28 cellular contexts compared by ENCODE assay signal in genomic region chr9:100125236-100125635, GRCh38.
"Had no signal": no experiment of that assay in that cellular context is flagged by ENCODE, and none has a peak within 500 bp of the region (broad histone marks: within the 10 kb centered on the region; RNA-seq: fewer than 3 reads in every experiment).

No MANE protein-coding gene starts in this region.

- H3K4me1 ChIP-seq: ascending aorta, breast epithelium had no signal

- FAIRE-seq: frontal cortex had no signal

- DNase-seq: activated CD4-positive, alpha-beta memory T cell treated with anti-CD3 and anti-CD28 coated beads for 36 hours; activated CD4-positive, alpha-beta T cell treated with anti-CD3 and anti-CD28 coated beads for 36 hours; activated CD4-positive, alpha-beta T cell treated with anti-CD3 and anti-CD28 coated beads, Interleukin-2, amount 10 ng/mL, durations not matched to agents 24 days and 14 days; activated CD4-positive, CD25-positive, alpha-beta regulatory T cell; activated CD4-positive, CD25-positive, alpha-beta regulatory T cell treated with anti-CD3 and anti-CD28 coated beads, Interleukin-2, amount 50 U/mL, for 72 hours; activated CD8-positive, alpha-beta memory T cell treated with anti-CD3 and anti-CD28 coated beads, Interleukin-2, amount 50 U/mL, for 48 hours; activated gamma-delta T cell; activated naive CD4-positive, alpha-beta T cell; activated naive CD4-positive, alpha-beta T cell treated with anti-CD3 and anti-CD28 coated beads, Interleukin-2, amount 10 ng/mL, durations not matched to agents 7 days and 5 days; activated naive CD8-positive, alpha-beta T cell treated with anti-CD3 and anti-CD28 coated beads, Interleukin-2, amount 10 ng/mL, durations not matched to agents 7 days and 5 days; activated T-cell treated with anti-CD3 and anti-CD28 coated beads for 4 hours; activated T-cell treated with anti-CD3 and anti-CD28 coated beads, Interleukin-2, amount 50 U/mL, for 24 hours; activated T-cell treated with anti-CD3 and anti-CD28 coated beads, Interleukin-2, amount 50 U/mL, for 72 hours; dorsolateral prefrontal cortex; effector memory CD4-positive, alpha-beta T cell; endodermal cell; heart left ventricle; T-helper 1 cell; T-helper 2 cell had no signal

- H3K4me1 Mint-ChIP-seq: activated naive CD4-positive, alpha-beta T cell treated with anti-CD3 and anti-CD28 coated beads, Interleukin-2, amount 10 ng/mL, durations not matched to agents 7 days and 5 days; activated naive CD8-positive, alpha-beta T cell treated with anti-CD3 and anti-CD28 coated beads, Interleukin-2, amount 10 ng/mL, durations not matched to agents 7 days and 5 days; endodermal cell had no signal

- H3K27ac ChIP-seq: ascending aorta, breast epithelium, cardiac muscle cell, coronary artery, dorsolateral prefrontal cortex, heart left ventricle had no signal

- H3K9me3 ChIP-seq: ascending aorta, breast epithelium, heart left ventricle had no signal

- ATAC-seq: activated CD4-positive, alpha-beta T cell treated with anti-CD3 and anti-CD28 coated beads for 36 hours; activated naive CD4-positive, alpha-beta T cell treated with anti-CD3 and anti-CD28 coated beads, Interleukin-2, amount 50 U/mL, for 72 hours; activated T-cell treated with anti-CD3 and anti-CD28 coated beads, Interleukin-2, amount 50 U/mL, for 72 hours; heart left ventricle had no signal

- H3K4me3 ChIP-seq: ascending aorta, breast epithelium, cardiac muscle cell, coronary artery, dorsolateral prefrontal cortex, heart left ventricle had no signal

- H3K27ac Mint-ChIP-seq: activated CD4-positive, alpha-beta memory T cell treated with anti-CD3 and anti-CD28 coated beads for 36 hours; activated CD4-positive, alpha-beta T cell treated with anti-CD3 and anti-CD28 coated beads for 36 hours; activated CD4-positive, alpha-beta T cell treated with anti-CD3 and anti-CD28 coated beads, Interleukin-2, amount 10 ng/mL, durations not matched to agents 24 days and 14 days; activated naive CD4-positive, alpha-beta T cell treated with anti-CD3 and anti-CD28 coated beads, Interleukin-2, amount 10 ng/mL, durations not matched to agents 7 days and 5 days; activated naive CD4-positive, alpha-beta T cell treated with anti-CD3 and anti-CD28 coated beads, Interleukin-2, amount 50 U/mL, for 72 hours; activated naive CD8-positive, alpha-beta T cell treated with anti-CD3 and anti-CD28 coated beads, Interleukin-2, amount 10 ng/mL, durations not matched to agents 7 days and 5 days; activated T-cell treated with anti-CD3 and anti-CD28 coated beads, Interleukin-2, amount 50 U/mL, for 24 hours; activated T-cell treated with anti-CD3 and anti-CD28 coated beads, Interleukin-2, amount 50 U/mL, for 72 hours; brain; dendritic cell treated with granulocyte-macrophage colony-stimulating factor and Interleukin-4, amounts not matched to agents 40 ng/mL and 50 ng/mL, for 4 days; endodermal cell had no signal

- H3K36me3 ChIP-seq: breast epithelium had no signal

- H3K27me3 ChIP-seq: ascending aorta, breast epithelium, cardiac muscle cell, dorsolateral prefrontal cortex, heart left ventricle had no signal

- H3K27me3 Mint-ChIP-seq: activated CD4-positive, alpha-beta memory T cell treated with anti-CD3 and anti-CD28 coated beads for 36 hours; activated CD4-positive, alpha-beta T cell treated with anti-CD3 and anti-CD28 coated beads for 36 hours; activated CD4-positive, alpha-beta T cell treated with anti-CD3 and anti-CD28 coated beads, Interleukin-2, amount 10 ng/mL, durations not matched to agents 24 days and 14 days; activated naive CD4-positive, alpha-beta T cell treated with anti-CD3 and anti-CD28 coated beads, Interleukin-2, amount 10 ng/mL, durations not matched to agents 7 days and 5 days; activated naive CD8-positive, alpha-beta T cell treated with anti-CD3 and anti-CD28 coated beads, Interleukin-2, amount 10 ng/mL, durations not matched to agents 7 days and 5 days; activated T-cell treated with anti-CD3 and anti-CD28 coated beads, Interleukin-2, amount 50 U/mL, for 24 hours; brain; central memory CD8-positive, alpha-beta T cell; dendritic cell treated with granulocyte-macrophage colony-stimulating factor and Interleukin-4, amounts not matched to agents 40 ng/mL and 50 ng/mL, for 4 days had no signal

- H3K9me3 Mint-ChIP-seq: activated CD4-positive, alpha-beta memory T cell treated with anti-CD3 and anti-CD28 coated beads for 36 hours; activated CD4-positive, alpha-beta T cell treated with anti-CD3 and anti-CD28 coated beads, Interleukin-2, amount 10 ng/mL, durations not matched to agents 24 days and 14 days; activated naive CD4-positive, alpha-beta T cell treated with anti-CD3 and anti-CD28 coated beads, Interleukin-2, amount 10 ng/mL, durations not matched to agents 7 days and 5 days; activated naive CD4-positive, alpha-beta T cell treated with anti-CD3 and anti-CD28 coated beads, Interleukin-2, amount 50 U/mL, for 72 hours; activated naive CD8-positive, alpha-beta T cell treated with anti-CD3 and anti-CD28 coated beads, Interleukin-2, amount 10 ng/mL, durations not matched to agents 7 days and 5 days; activated T-cell treated with anti-CD3 and anti-CD28 coated beads, Interleukin-2, amount 50 U/mL, for 24 hours; activated T-cell treated with anti-CD3 and anti-CD28 coated beads, Interleukin-2, amount 50 U/mL, for 72 hours; central memory CD8-positive, alpha-beta T cell; dendritic cell treated with granulocyte-macrophage colony-stimulating factor and Interleukin-4, amounts not matched to agents 40 ng/mL and 50 ng/mL, for 4 days; endodermal cell had no signal

- H3K4me3 Mint-ChIP-seq: activated CD4-positive, alpha-beta memory T cell treated with anti-CD3 and anti-CD28 coated beads for 36 hours; activated CD4-positive, alpha-beta T cell treated with anti-CD3 and anti-CD28 coated beads for 36 hours; activated CD4-positive, alpha-beta T cell treated with anti-CD3 and anti-CD28 coated beads, Interleukin-2, amount 10 ng/mL, durations not matched to agents 24 days and 14 days; activated naive CD4-positive, alpha-beta T cell treated with anti-CD3 and anti-CD28 coated beads, Interleukin-2, amount 10 ng/mL, durations not matched to agents 7 days and 5 days; activated naive CD8-positive, alpha-beta T cell treated with anti-CD3 and anti-CD28 coated beads, Interleukin-2, amount 10 ng/mL, durations not matched to agents 7 days and 5 days; activated T-cell treated with anti-CD3 and anti-CD28 coated beads, Interleukin-2, amount 50 U/mL, for 24 hours; activated T-cell treated with anti-CD3 and anti-CD28 coated beads, Interleukin-2, amount 50 U/mL, for 72 hours; brain; central memory CD8-positive, alpha-beta T cell; dendritic cell treated with granulocyte-macrophage colony-stimulating factor and Interleukin-4, amounts not matched to agents 40 ng/mL and 50 ng/mL, for 4 days; endodermal cell had no signal
